ENCODE assay signal across 8 cellular contexts in the genomic region with DNA sequence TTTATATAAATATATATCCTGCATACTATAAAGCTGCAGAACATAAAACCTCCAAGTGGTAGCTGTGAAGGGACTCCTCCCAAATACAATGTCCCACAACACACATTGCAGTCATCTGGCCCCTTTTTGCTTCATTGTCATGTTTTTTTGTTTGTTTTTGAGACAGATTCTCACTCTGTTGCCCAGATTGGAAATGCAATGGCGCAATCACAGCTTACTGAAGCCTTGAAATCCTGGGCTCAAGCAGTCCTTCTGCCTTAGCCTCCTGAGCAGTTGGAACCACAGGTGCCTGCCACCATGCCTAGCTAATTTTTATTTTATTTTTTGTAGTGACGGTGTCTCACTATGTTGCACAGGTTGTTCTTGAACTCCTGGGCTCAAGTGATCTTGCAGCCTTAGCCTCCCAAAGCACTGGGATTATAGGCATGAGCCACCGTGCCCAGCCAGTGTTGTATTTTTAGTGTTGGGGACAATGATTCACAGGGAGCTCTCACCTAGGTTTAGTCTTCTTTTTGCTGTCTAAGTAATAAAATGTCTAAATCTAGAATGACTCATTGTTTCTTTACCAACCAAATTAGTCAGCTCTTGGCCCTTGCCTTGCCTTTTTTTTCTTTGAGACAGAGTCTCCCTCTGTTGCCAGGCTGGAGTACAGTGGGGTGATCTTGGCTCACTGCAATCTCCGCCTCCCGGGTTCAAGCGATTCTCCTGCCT. TPM values are rescaled to one million over a fixed set of nuclear protein-coding genes. Genes with fewer than 3 reads are reported as not detected.
DNase-seq lines count a peak whose midpoint lies in the region; ATAC-seq and TF ChIP-seq lines count a peak whose summit lies in the region.

No MANE protein-coding gene starts in this region.

- POLR2A ChIA-PET in MCF 10A (lab: Yijun Ruan, JAX): interaction anchor here (0.5 to 4.7 kb wide), 13 partner anchors 17 to 304 kb away, joined by 3 to 40 read pairs (median 4); partner anchors contain the start of genes THOC2 and XIAP
- POLR2A ChIA-PET in PC-3 (lab: Charles Lee; ENCODE audit: unreplicated experiment): no interaction called here

- H3K4me2 ChIP-seq in PC-3 (ENCODE audit: low read length): peak overlapping the region; percentile 54; the same call in 1 of the 2 replicates

- H3F3A ChIP-seq in PC-3 (ENCODE audit: low read length, unreplicated experiment): no peaks in the 10 kb centered on the region

- peak; percentile 81 for ATAC-seq in PC-3
- peak; percentile 92 for ATAC-seq in esophagus mucosa

- no TSS peak for BruUV-seq in MCF 10A (replicated peaks; lab: Mats Ljungman, UMichigan)
- BruUV-seq in PC-3 (replicated peaks; lab: Mats Ljungman, UMichigan): no TSS peak

- TF ChIP-seq CTCF in MCF 10A (IDR thresholded peaks at IDR 0.05; ENCODE audit: unreplicated experiment) (no peak), breast epithelium (IDR thresholded peaks at IDR 0.05) (no peak), PC-3 (conservative IDR thresholded peaks at IDR 0.05; ENCODE audit: low read depth, low read length) (no peak; the same call in 1 of the 2 replicates)

- peaks cover 11% of the 10 kb centered on the region for H3K27me3 Mint-ChIP-seq in MCF 10A (ENCODE audit: insufficient read depth, unreplicated experiment)

- intact Hi-C loops in MCF 10A (cut with micrococcal nuclease) (loop anchor here (10.0 kb wide), 1 partner anchor 569 kb away; no protein-coding TSS in a partner anchor), breast epithelium (cut with DNase I; ENCODE audit: low total_unique reads) (no loop called here), PC-3 (cut with micrococcal nuclease) (loop anchor here (10.0 kb wide), 1 partner anchor 61 kb away; no protein-coding TSS in a partner anchor)

- no peaks in the 10 kb centered on the region for H3K9me2 ChIP-seq in PC-3 (replicated peaks; ENCODE audit: low read length)

- H3K4me3 Mint-ChIP-seq in MCF 10A (ENCODE audit: unreplicated experiment): no peak overlapping the region

- H3K4me1 Mint-ChIP-seq in MCF 10A (ENCODE audit: insufficient read depth, unreplicated experiment): peaks cover 6% of the 10 kb centered on the region

- no peaks in the 10 kb centered on the region for H3K9me3 Mint-ChIP-seq in MCF 10A (ENCODE audit: unreplicated experiment)

- H3K79me2 ChIP-seq in PC-3 (ENCODE audit: low read length): no peaks in the 10 kb centered on the region

- H3K27ac ChIP-seq in breast epithelium (no peak overlapping the region), PC-3 (ENCODE audit: low read length) (peak overlapping the region; percentile 70), SJCRH30 (no peak overlapping the region)
- H3K27ac ChIP-seq in effector memory CD4-positive, alpha-beta T cell (ENCODE audit: insufficient read depth, low read length, poor library complexity, severe bottlenecking): no peak overlapping the region

- H4K20me1 ChIP-seq in PC-3 (ENCODE audit: low read length): no peaks in the 10 kb centered on the region

- CTCF ChIA-PET in MCF 10A (lab: Yijun Ruan, JAX) (interaction anchor here (0.6 to 7.8 kb wide), 11 partner anchors 11 to 290 kb away, joined by 3 to 83 read pairs (median 5); no protein-coding TSS in a partner anchor), PC-3 (lab: Charles Lee) (interaction anchor here (0.9 to 1.2 kb wide), 3 partner anchors 55 to 141 kb away, joined by 4 to 8 read pairs (median 6); no protein-coding TSS in a partner anchor)

- H3K9me3 ChIP-seq in breast epithelium (no peaks in the 10 kb centered on the region), PC-3 (ENCODE audit: low read length) (no peaks in the 10 kb centered on the region), SJCRH30 (replicated peaks) (no peaks in the 10 kb centered on the region)
- no peaks in the 10 kb centered on the region for H3K9me3 ChIP-seq in effector memory CD4-positive, alpha-beta T cell (ENCODE audit: control insufficient read depth, low read length)

- peak overlapping the region; percentile 19 for H3K27ac Mint-ChIP-seq in MCF 10A (ENCODE audit: low read depth, unreplicated experiment)

- no peak for TF ChIP-seq POLR2A in breast epithelium (IDR thresholded peaks at IDR 0.05)

- H3K9ac ChIP-seq in PC-3 (ENCODE audit: low read length): no peak overlapping the region

- H3K27me3 ChIP-seq in breast epithelium (no peaks in the 10 kb centered on the region), PC-3 (ENCODE audit: low read length) (no peaks in the 10 kb centered on the region), SJCRH30 (no peaks in the 10 kb centered on the region)
- H3K27me3 ChIP-seq in effector memory CD4-positive, alpha-beta T cell (replicated peaks; ENCODE audit: control insufficient read depth, insufficient read depth, low read length, poor library complexity, severe bottlenecking): no peaks in the 10 kb centered on the region

- DNase-seq in MCF 10A (ENCODE audit: unreplicated experiment): peak; percentile 80
- no peak for DNase-seq in breast epithelium (ENCODE audit: low spot score in 2 of 2)
- DNase-seq in PC-3: peak; percentile 84
- DNase-seq in stromal cell of bone marrow (ENCODE audit: low read depth): peak; percentile 44
- DNase-seq in SJCRH30: no peak
- no peak for DNase-seq in NCI-H146 treated with DMSO at 0.1 percent for 48 hours (lab: John Stamatoyannopoulos, UW; ENCODE audit: unreplicated experiment)
- no peak for DNase-seq in effector memory CD4-positive, alpha-beta T cell

- H3K4me3 ChIP-seq in breast epithelium (no peak overlapping the region), PC-3 (ENCODE audit: low read length) (no peak overlapping the region), SJCRH30 (no peak overlapping the region)
- no peak overlapping the region for H3K4me3 ChIP-seq in effector memory CD4-positive, alpha-beta T cell (ENCODE audit: insufficient read depth, low read depth, low read length, poor library complexity, severe bottlenecking)

- H3K4me1 ChIP-seq in breast epithelium (no peaks in the 10 kb centered on the region), PC-3 (ENCODE audit: insufficient read depth, low read length) (peaks cover 14% of the 10 kb centered on the region), SJCRH30 (peaks cover 11% of the 10 kb centered on the region)
- H3K4me1 ChIP-seq in effector memory CD4-positive, alpha-beta T cell (ENCODE audit: control insufficient read depth, insufficient read depth, low read length, poor library complexity, severe bottlenecking): no peaks in the 10 kb centered on the region

- H2AFZ ChIP-seq in PC-3 (ENCODE audit: low read length): no peak overlapping the region

- no peaks in the 10 kb centered on the region for H3K36me3 Mint-ChIP-seq in MCF 10A (ENCODE audit: insufficient read depth, unreplicated experiment)

- no peaks in the 10 kb centered on the region for H3K36me3 ChIP-seq in breast epithelium
- H3K36me3 ChIP-seq in PC-3 (ENCODE audit: low read depth, low read length): no peaks in the 10 kb centered on the region
- H3K36me3 ChIP-seq in SJCRH30: no peaks in the 10 kb centered on the region
- no peaks in the 10 kb centered on the region for H3K36me3 ChIP-seq in effector memory CD4-positive, alpha-beta T cell (ENCODE audit: control insufficient read depth, insufficient read depth, low read length)

RNA-seq across cellular contexts. Expression of gene XIAP, which starts 24.0 kb away (rescaled TPM):
- total RNA-seq in MCF 10A (2022): 62.1 and 62.9 TPM in 2 replicates
- 10 to 100 TPM; 38.7 to 47.6 (median 44.2) TPM for total RNA-seq in breast epithelium
- 29.2 and 35.8 TPM in 2 replicates for total RNA-seq in PC-3 (2014; rRNA removed)
- 45.2 TPM for total RNA-seq in esophagus mucosa
- total RNA-seq in SJCRH30 (2014; rRNA removed; shearing (Covaris generic)): 56.0 and 60.1 TPM in 2 replicates

Comparison
In these comparisons a context has a peak if more than half of its experiments do, and no peak if none do; other contexts are left out.
1. DNase-seq: peak in MCF 10A (single experiment), PC-3 (single experiment) and stromal cell of bone marrow (single experiment); none in breast epithelium (0 of 2), SJCRH30 (0 of 2), NCI-H146 treated with DMSO at 0.1 percent for 48 hours (single experiment) and effector memory CD4-positive, alpha-beta T cell (0 of 3).